Comparison of ENCODE assay signal across 8 cellular contexts in genomic region chr18:7946724-7947377, GRCh38.
A peak's percentile ranks its signal among the peaks of the same experiment; 100 is the strongest.
DNase-seq lines count a peak whose midpoint lies in the region; ATAC-seq and TF ChIP-seq lines count a peak whose summit lies in the region.

No MANE protein-coding gene starts in this region.

- intact Hi-C loops in heart left ventricle (cut with DNase I) = no loop called here

- H3K4me3 Mint-ChIP-seq in T-helper 1 cell treated with Interleukin-12 subunit alpha and Interleukin-12 subunit beta and Interleukin-4 antibody, amounts not matched to agents 30 μg/mL and 1 μg/mL, for 36 hours = peak overlapping the region; percentile 69

- H3K27me3 ChIP-seq in heart left ventricle = no peaks in the 10 kb centered on the region
- no peaks in the 10 kb centered on the region for H3K27me3 ChIP-seq in right atrium auricular region
- H3K27me3 ChIP-seq in foreskin keratinocyte = no peaks in the 10 kb centered on the region
- H3K27me3 ChIP-seq in trophoblast cell (ENCODE audit: insufficient read depth, low read length) = no peaks in the 10 kb centered on the region

- H3K9ac ChIP-seq in trophoblast cell (ENCODE audit: low read length) = no peak overlapping the region

- H3K4me1 Mint-ChIP-seq in T-helper 1 cell treated with Interleukin-12 subunit alpha and Interleukin-12 subunit beta and Interleukin-4 antibody, amounts not matched to agents 30 μg/mL and 1 μg/mL, for 36 hours (ENCODE audit: low read depth) = peaks cover 2% of the 10 kb centered on the region

- H3K9me3 ChIP-seq in heart left ventricle (no peaks in the 10 kb centered on the region), right atrium auricular region (no peaks in the 10 kb centered on the region), trophoblast cell (ENCODE audit: insufficient read depth, low read depth, low read length) (no peaks in the 10 kb centered on the region)

- peak overlapping the region in 8 of 12 donors; percentile 10 to 49 (median 26) for H3K4me3 ChIP-seq in heart left ventricle
- peak overlapping the region in 1 of 2 donors; percentile 26 for H3K4me3 ChIP-seq in right atrium auricular region
- no peak overlapping the region for H3K4me3 ChIP-seq in trophoblast cell (ENCODE audit: low read depth, low read length)

- H3K27ac Mint-ChIP-seq in T-helper 1 cell treated with Interleukin-12 subunit alpha and Interleukin-12 subunit beta and Interleukin-4 antibody, amounts not matched to agents 30 μg/mL and 1 μg/mL, for 36 hours = no peak overlapping the region

- H2AK5ac ChIP-seq in trophoblast cell (ENCODE audit: low read length) = no peak overlapping the region

- H3K36me3 Mint-ChIP-seq in T-helper 1 cell treated with Interleukin-12 subunit alpha and Interleukin-12 subunit beta and Interleukin-4 antibody, amounts not matched to agents 30 μg/mL and 1 μg/mL, for 36 hours (ENCODE audit: low read depth) = no peaks in the 10 kb centered on the region

- no peak overlapping the region for H2BK5ac ChIP-seq in trophoblast cell (ENCODE audit: low read depth, low read length, poor library complexity)

- H3K23ac ChIP-seq in trophoblast cell (ENCODE audit: low read length) = no peak overlapping the region

- H3K4me2 ChIP-seq in trophoblast cell (ENCODE audit: low read length) = peak overlapping the region; percentile 16

- no peak overlapping the region for H2AFZ ChIP-seq in trophoblast cell (ENCODE audit: insufficient read depth, low read length, poor library complexity)

- no peak overlapping the region for H2BK12ac ChIP-seq in trophoblast cell (ENCODE audit: low read length)

- no peak overlapping the region for H3K4ac ChIP-seq in trophoblast cell (ENCODE audit: low read depth, low read length)

- no peak overlapping the region for H4K12ac ChIP-seq in trophoblast cell (ENCODE audit: low read depth, low read length)

- DNase-seq in heart left ventricle (no peak), right atrium auricular region (ENCODE audit: low spot score) (no peak), foreskin keratinocyte (peak in 1 of 2 donors; percentile 66), trophoblast cell (no peak), NCI-H2029 treated with DMSO at 0.1 percent for 48 hours (lab: John Stamatoyannopoulos, UW) (no peak)

- no peak overlapping the region for H2BK120ac ChIP-seq in trophoblast cell (ENCODE audit: insufficient read depth, low read length, poor library complexity)

- H3K27ac ChIP-seq in heart left ventricle (peak overlapping the region in 3 of 12 donors; percentile 3 to 69 (median 12)), right atrium auricular region (no peak overlapping the region), foreskin keratinocyte (peak overlapping the region; percentile 66), trophoblast cell (ENCODE audit: low read depth, low read length) (no peak overlapping the region)

- H3K4me1 ChIP-seq in heart left ventricle (peaks cover 0 to 22% (median 13%) of the 10 kb centered on the region in 12 donors), right atrium auricular region (peaks cover 0 to 18% of the 10 kb centered on the region in 2 donors), foreskin keratinocyte (peaks cover 24% of the 10 kb centered on the region), trophoblast cell (ENCODE audit: control insufficient read depth in 1 of 2, insufficient read depth in 2 of 2, low read length in 2 of 2) (peaks cover 0 to 7% of the 10 kb centered on the region in 2 experiments)

- WGBS in heart left ventricle, 4 donors = 71 to 89% (median 82%) methylated on average over 7 of the region's 7 CpGs
- WGBS in trophoblast cell (ENCODE audit: extremely low coverage, insufficient coverage, insufficient read length) = no CpG with 5 or more reads among the region's 7 CpGs

- no peak for TF ChIP-seq CTCF in heart left ventricle (IDR thresholded peaks at IDR 0.05)
- no peak for TF ChIP-seq CTCF in right atrium auricular region (IDR thresholded peaks at IDR 0.05)
- no peak for TF ChIP-seq CTCF in foreskin keratinocyte (conservative IDR thresholded peaks at IDR 0.05)

- H4K91ac ChIP-seq in trophoblast cell (ENCODE audit: low read depth, low read length) = no peak overlapping the region

- peak overlapping the region; percentile 62 for H4K8ac ChIP-seq in trophoblast cell (ENCODE audit: low read depth, low read length)

- no peak for TF ChIP-seq POLR2A in heart left ventricle (IDR thresholded peaks at IDR 0.05)

- ATAC-seq in heart left ventricle = peak in 3 of 4 donors; percentile 70 to 75 (median 73)
- peak; percentile 47 for ATAC-seq in foreskin keratinocyte
- no peak for ATAC-seq in GM21526 (IDR thresholded peaks at IDR 0.05; ENCODE audit: low FRiP score, unreplicated experiment)
- ATAC-seq in HG02588 (IDR thresholded peaks at IDR 0.05; ENCODE audit: unreplicated experiment) = no peak

- H3K9me3 Mint-ChIP-seq in T-helper 1 cell treated with Interleukin-12 subunit alpha and Interleukin-12 subunit beta and Interleukin-4 antibody, amounts not matched to agents 30 μg/mL and 1 μg/mL, for 36 hours = no peaks in the 10 kb centered on the region

- peaks cover 2% of the 10 kb centered on the region for H3K79me1 ChIP-seq in trophoblast cell (ENCODE audit: low read length)

- peaks cover 0 to 30% (median 0%) of the 10 kb centered on the region in 9 donors for H3K36me3 ChIP-seq in heart left ventricle
- H3K36me3 ChIP-seq in right atrium auricular region = no peaks in the 10 kb centered on the region
- H3K36me3 ChIP-seq in trophoblast cell (ENCODE audit: control insufficient read depth in 1 of 2, insufficient read depth in 2 of 2, low read length in 2 of 2) = no peaks in the 10 kb centered on the region

- peak overlapping the region; percentile 13 for H3K14ac ChIP-seq in trophoblast cell (ENCODE audit: low read length)

- H3K18ac ChIP-seq in trophoblast cell (ENCODE audit: low read length) = peak overlapping the region; percentile 62

- H3K27me3 Mint-ChIP-seq in T-helper 1 cell treated with Interleukin-12 subunit alpha and Interleukin-12 subunit beta and Interleukin-4 antibody, amounts not matched to agents 30 μg/mL and 1 μg/mL, for 36 hours (ENCODE audit: low read depth) = no peaks in the 10 kb centered on the region

- H3K79me2 ChIP-seq in trophoblast cell (ENCODE audit: control insufficient read depth, insufficient read depth, low read length, poor library complexity) = no peaks in the 10 kb centered on the region

Comparison
In these comparisons a context has a peak if more than half of its experiments do, and no peak if none do; other contexts are left out.
1. ATAC-seq: peak in heart left ventricle (3 of 4) and foreskin keratinocyte (single experiment); none in GM21526 (single experiment) and HG02588 (single experiment).